In genomic region chr17:41917192-41917591, GRCh38 we compare ENCODE assay signal across 8 cellular contexts. TPM values are rescaled to one million over a fixed set of nuclear protein-coding genes. Genes with fewer than 3 reads are reported as not detected.
DNase-seq lines count a peak whose midpoint lies in the region; ATAC-seq and TF ChIP-seq lines count a peak whose summit lies in the region.

No MANE protein-coding gene starts in this region.

- in situ Hi-C loops in Panc1 (cut with HindIII; ENCODE audit: low pct_unique_long_range_greater_than_20kb, low sequenced_read_pairs), result no loop called here

- H4K20me1 ChIP-seq in osteoblast (ENCODE audit: insufficient read depth, low read length), result peaks cover 53% of the 10 kb centered on the region

- H3K4me1 ChIP-seq in Panc1 (ENCODE audit: control insufficient read depth, insufficient read depth, low read length) (peaks cover 22% of the 10 kb centered on the region), osteoblast (ENCODE audit: insufficient read depth, low read length) (peaks cover 55% of the 10 kb centered on the region)

- H3K79me2 ChIP-seq in osteoblast (ENCODE audit: insufficient read depth, low read length), result peaks cover 65% of the 10 kb centered on the region

- no TSS peak for BruUV-seq in Panc1 (replicated peaks; lab: Mats Ljungman, UMichigan)

- peak overlapping the region; percentile 88 for H3K27ac ChIP-seq in Panc1 (ENCODE audit: low read length)
- peak overlapping the region; percentile 81 for H3K27ac ChIP-seq in osteoblast (ENCODE audit: low read depth, low read length)

- ATAC-seq in Panc1, result no peak
- ATAC-seq in GM18498 (IDR thresholded peaks at IDR 0.05; ENCODE audit: unreplicated experiment), result no peak
- ATAC-seq in HG03159 (IDR thresholded peaks at IDR 0.05; ENCODE audit: unreplicated experiment), result no peak
- ATAC-seq in HG03439 (IDR thresholded peaks at IDR 0.05; ENCODE audit: unreplicated experiment), result no peak

- CTCF ChIA-PET in Panc1 (lab: Charles Lee), result interaction anchor here (0.6 kb wide), 1 partner anchor 42 kb away, joined by 6 read pairs; no protein-coding TSS in a partner anchor

- peaks cover 4% of the 10 kb centered on the region; the same call in 1 of the 2 replicates for H3K36me3 ChIP-seq in Panc1 (ENCODE audit: control insufficient read depth, insufficient read depth, low read length)
- peaks cover 22% of the 10 kb centered on the region for H3K36me3 ChIP-seq in osteoblast (ENCODE audit: insufficient read depth, low read length)

- H3K4me2 ChIP-seq in osteoblast (ENCODE audit: insufficient read depth, low read length), result peak overlapping the region; percentile 98

- intact Hi-C loops in Panc1 (cut with micrococcal nuclease; ENCODE audit: unreplicated experiment), result no loop called here

- peak overlapping the region; percentile 81 to 95 for H3K4me3 ChIP-seq in Panc1 (ENCODE audit: low read depth in 2 of 2, low read length in 2 of 2)
- H3K4me3 ChIP-seq in osteoblast (ENCODE audit: insufficient read depth, low read length), result peak overlapping the region; percentile 100

- peak; percentile 48 for DNase-seq in GM03348 (ENCODE audit: low spot score)
- no peak for DNase-seq in Panc1 (ENCODE audit: low read depth, low spot score)
- peak; percentile 36 for DNase-seq in epidermal melanocyte (ENCODE audit: insufficient read length, low spot score)
- DNase-seq in osteoblast (ENCODE audit: insufficient read length, low spot score, missing footprints), result peak; percentile 90
- DNase-seq in HPDE6-E6E7 (ENCODE audit: extremely low spot score), result no peak

- H3K9me3 ChIP-seq in Panc1 (ENCODE audit: control insufficient read depth, insufficient read depth, low read depth, low read length), result no peaks in the 10 kb centered on the region
- H3K9me3 ChIP-seq in osteoblast (ENCODE audit: low read depth, low read length), result no peaks in the 10 kb centered on the region

- POLR2A ChIA-PET in Panc1 (lab: Charles Lee), result no interaction called here

- H2AFZ ChIP-seq in osteoblast (ENCODE audit: low read length), result no peak overlapping the region

- no peak for TF ChIP-seq CTCF in Panc1 (IDR thresholded peaks at IDR 0.05)
- TF ChIP-seq CTCF in osteoblast (IDR thresholded peaks at IDR 0.05; ENCODE audit: extremely low read depth, low read depth, low read length), result no peak

- no peaks in the 10 kb centered on the region for H3K27me3 ChIP-seq in Panc1 (ENCODE audit: control insufficient read depth, insufficient read depth, low read length)
- no peaks in the 10 kb centered on the region for H3K27me3 ChIP-seq in osteoblast (ENCODE audit: insufficient read depth, low read length)

RNA-seq across cellular contexts. Expression of gene ACLY, which starts 1.6 kb away (rescaled TPM):
- total RNA-seq in Panc1 (2021; ENCODE audit: unreplicated experiment) (225 TPM), osteoblast (271 and 273 TPM in 2 replicates)
- 176 TPM for polyA plus RNA-seq in Panc1 (2012; ENCODE audit: insufficient read length)

RNA-seq across cellular contexts. Expression of gene ODAD4, which starts 13.2 kb away (rescaled TPM):
- total RNA-seq in Panc1 (2021; ENCODE audit: unreplicated experiment) (0.69 TPM), osteoblast (1.1 and 1.5 TPM in 2 replicates)
- 0.94 TPM for polyA plus RNA-seq in Panc1 (2012; ENCODE audit: insufficient read length)

RNA-seq across cellular contexts. Expression of gene CNP, which starts 49.4 kb away (rescaled TPM):
- total RNA-seq in Panc1 (2021; ENCODE audit: unreplicated experiment) (79.9 TPM), osteoblast (87.6 and 96.4 TPM in 2 replicates)
- 103 TPM for polyA plus RNA-seq in Panc1 (2012; ENCODE audit: insufficient read length)

RNA-seq across cellular contexts. Expression of gene KLHL11, which starts 52.0 kb away (rescaled TPM):
- total RNA-seq in Panc1 (2021; ENCODE audit: unreplicated experiment), result 12.5 TPM
- 0.76 TPM for polyA plus RNA-seq in Panc1 (2012; ENCODE audit: insufficient read length)
- total RNA-seq in osteoblast, result 28.6 and 34.7 TPM in 2 replicates

Comparison
In these comparisons a context has a peak if more than half of its experiments do, and no peak if none do; other contexts are left out.
1. DNase-seq: peak in GM03348 (single experiment), epidermal melanocyte (single experiment) and osteoblast (single experiment); none in Panc1 (single experiment) and HPDE6-E6E7 (single experiment).